29 cellular contexts compared by ENCODE assay signal in genomic region chr2:209070262-209070661, GRCh38.
"Had no signal": no experiment of that assay in that cellular context is flagged by ENCODE, and none has a peak within 500 bp of the region (broad histone marks: within the 10 kb centered on the region; RNA-seq: fewer than 3 reads in every experiment).

No MANE protein-coding gene starts in this region.

- H3K27ac Mint-ChIP-seq: activated B cell treated with CpG ODN at 0.5 μM for 24 hours; activated CD8-positive, alpha-beta T cell treated with anti-CD3 and anti-CD28 coated beads for 36 hours; activated naive CD8-positive, alpha-beta T cell; activated T-helper 17 cell treated with anti-CD3 and anti-CD28 coated beads, Interleukin-2, amount 50 U/mL, for 72 hours; effector memory CD8-positive, alpha-beta T cell had no signal

- H3K9me3 Mint-ChIP-seq: activated B cell treated with CpG ODN at 0.5 μM for 24 hours; activated CD8-positive, alpha-beta T cell treated with anti-CD3 and anti-CD28 coated beads for 36 hours; activated T-cell treated with anti-CD3 and anti-CD28 coated beads, Interleukin-2, amount 50 U/mL, for 4 hours; activated T-helper 17 cell treated with anti-CD3 and anti-CD28 coated beads, Interleukin-2, amount 50 U/mL, for 72 hours had no signal

- FAIRE-seq: astrocyte, bronchial epithelial cell, endothelial cell of umbilical vein had no signal

- H3K36me3 Mint-ChIP-seq: activated naive CD8-positive, alpha-beta T cell had no signal

- H3K4me1 Mint-ChIP-seq: activated B cell treated with CpG ODN at 0.5 μM for 24 hours; activated T-helper 17 cell treated with anti-CD3 and anti-CD28 coated beads, Interleukin-2, amount 50 U/mL, for 72 hours; central memory CD8-positive, alpha-beta T cell had no signal

- H3K27me3 Mint-ChIP-seq: activated B cell treated with CpG ODN at 0.5 μM for 24 hours; activated CD8-positive, alpha-beta T cell treated with anti-CD3 and anti-CD28 coated beads for 36 hours; activated naive CD8-positive, alpha-beta T cell; activated T-helper 17 cell treated with anti-CD3 and anti-CD28 coated beads, Interleukin-2, amount 50 U/mL, for 72 hours; central memory CD8-positive, alpha-beta T cell; effector memory CD8-positive, alpha-beta T cell had no signal

- ATAC-seq: activated CD4-positive, CD25-positive, alpha-beta regulatory T cell treated with anti-CD3 and anti-CD28 coated beads, Interleukin-2, amount 50 U/mL, for 24 hours; activated CD8-positive, alpha-beta T cell treated with anti-CD3 and anti-CD28 coated beads for 36 hours; activated T-cell treated with anti-CD3 and anti-CD28 coated beads, Interleukin-2, amount 50 U/mL, for 4 hours; activated T-helper 17 cell treated with anti-CD3 and anti-CD28 coated beads, Interleukin-2, amount 50 U/mL, for 72 hours; effector memory CD8-positive, alpha-beta T cell had no signal

- H3K4me3 Mint-ChIP-seq: activated B cell treated with CpG ODN at 0.5 μM for 24 hours; activated CD8-positive, alpha-beta T cell treated with anti-CD3 and anti-CD28 coated beads for 36 hours; activated naive CD8-positive, alpha-beta T cell; activated T-cell treated with anti-CD3 and anti-CD28 coated beads, Interleukin-2, amount 50 U/mL, for 4 hours; activated T-helper 17 cell treated with anti-CD3 and anti-CD28 coated beads, Interleukin-2, amount 50 U/mL, for 72 hours; central memory CD8-positive, alpha-beta T cell; effector memory CD8-positive, alpha-beta T cell had no signal

- DNase-seq: activated B cell treated with CpG ODN at 0.5 μM for 24 hours; activated CD4-positive, alpha-beta T cell treated with anti-CD3 and anti-CD28 coated beads for 48 hours; activated CD4-positive, alpha-beta T cell treated with anti-CD3 and anti-CD28 coated beads, Interleukin-2, amount 50 U/mL, for 1 hour; activated CD4-positive, alpha-beta T cell treated with anti-CD3 and anti-CD28 coated beads, Interleukin-2, amount 50 U/mL, for 48 hours; activated CD8-positive, alpha-beta memory T cell treated with anti-CD3 and anti-CD28 coated beads for 24 hours; activated CD8-positive, alpha-beta T cell treated with anti-CD3 and anti-CD28 coated beads for 36 hours; activated effector memory CD4-positive, alpha-beta T cell treated with Interleukin-2 at 50 U/mL for 16 hours; activated gamma-delta T cell treated with Interleukin-2 at 50 U/mL for 16 hours; activated naive CD4-positive, alpha-beta T cell treated with anti-CD3 and anti-CD28 coated beads, Interleukin-2, amount 50 U/mL, for 16 hours; activated naive CD4-positive, alpha-beta T cell treated with Interleukin-2 at 50 U/mL for 16 hours; activated T-cell treated with anti-CD3 and anti-CD28 coated beads, Interleukin-2, amount 50 U/mL, for 4 hours; amniotic stem cell; anterior cingulate cortex; brain microvascular endothelial cell; cortex of kidney; dermis blood vessel endothelial cell; effector CD4-positive, alpha-beta T cell; effector memory CD8-positive, alpha-beta T cell; esophagus squamous epithelium; foreskin melanocyte; head of caudate nucleus; T-helper 2 cell had no signal
